ENCODE assay signal across 12 cellular contexts in the genomic region with DNA sequence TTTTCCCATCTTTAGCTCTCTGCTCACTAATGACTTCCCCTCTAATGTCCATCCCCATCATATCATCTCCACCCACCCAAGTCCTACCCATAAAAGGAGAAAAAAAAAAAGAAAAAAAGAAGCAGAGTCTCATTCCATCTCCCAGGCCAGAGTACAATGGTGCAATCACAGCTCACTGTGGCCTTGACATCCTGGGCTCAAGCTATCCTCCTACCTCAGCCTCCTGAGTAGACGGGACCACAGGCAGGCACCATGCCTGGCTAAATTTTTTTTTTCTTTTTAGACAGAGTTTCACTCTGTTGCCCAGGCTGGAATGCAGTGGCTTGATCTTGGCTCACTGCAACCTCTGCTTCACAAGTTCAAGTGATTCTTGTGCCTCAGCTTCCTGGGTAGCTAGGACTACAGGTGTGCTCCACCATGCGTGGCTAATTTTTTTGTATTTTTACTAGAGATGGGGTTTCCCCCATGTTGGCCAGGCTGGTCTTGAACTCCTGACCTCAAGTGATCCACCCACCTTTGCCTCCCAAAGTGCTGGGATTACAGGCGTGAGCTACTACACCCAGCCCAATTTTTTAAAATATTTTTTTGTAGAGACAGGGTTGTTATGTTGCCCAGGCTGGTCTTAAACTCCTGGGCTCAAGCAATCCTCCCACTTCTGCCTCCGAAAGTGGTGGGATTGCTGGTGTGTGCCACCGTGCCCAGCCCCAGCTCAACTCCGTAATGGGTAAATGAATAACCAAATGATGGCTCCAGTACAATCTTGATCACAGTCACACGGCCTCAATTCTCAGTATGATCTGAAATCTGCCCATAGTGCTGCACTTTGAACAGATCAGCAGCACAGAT. TPM values are rescaled to one million over a fixed set of nuclear protein-coding genes. Genes with fewer than 3 reads are reported as not detected.
A peak's percentile ranks its signal among the peaks of the same experiment; 100 is the strongest.
DNase-seq lines count a peak whose midpoint lies in the region; ATAC-seq and TF ChIP-seq lines count a peak whose summit lies in the region.
"Had no signal": no experiment of that assay in that cellular context is flagged by ENCODE, and none has a peak within 500 bp of the region (broad histone marks: within the 10 kb centered on the region; RNA-seq: fewer than 3 reads in every experiment).

No MANE protein-coding gene starts in this region.

- no peaks in the 10 kb centered on the region for H3K36me3 ChIP-seq in GM06990 (ENCODE audit: control insufficient read depth, insufficient read depth, low read length)
- H3K36me3 ChIP-seq in neural progenitor cell = no peaks in the 10 kb centered on the region

- CTCF ChIA-PET in HEK293T (lab: Yijun Ruan, JAX) = interaction anchor here (1.2 kb wide), 1 partner anchor 12 kb away, joined by 3 read pairs; no protein-coding TSS in a partner anchor

- ATAC-seq in GM19438 (IDR thresholded peaks at IDR 0.05; ENCODE audit: low read depth, unreplicated experiment) (peak; percentile 65), HG02852 (IDR thresholded peaks at IDR 0.05; ENCODE audit: unreplicated experiment) (peak; percentile 64), HG03521 (IDR thresholded peaks at IDR 0.05; ENCODE audit: unreplicated experiment) (peak; percentile 68)
- ATAC-seq: WTC11 had no signal

- no peaks in the 10 kb centered on the region for H3K36me3 Mint-ChIP-seq in neural progenitor cell
- H3K36me3 Mint-ChIP-seq: WTC11 had no signal

- no peak overlapping the region for H3K27ac Mint-ChIP-seq in neural progenitor cell
- H3K27ac Mint-ChIP-seq: WTC11 had no signal

- no peaks in the 10 kb centered on the region for H4K20me1 ChIP-seq in neural progenitor cell (ENCODE audit: low read depth)

- no peak for TF ChIP-seq CTCF in GM06990 (IDR thresholded peaks at IDR 0.05; ENCODE audit: insufficient read depth, low read length, poor library complexity, severe bottlenecking)
- no peak for TF ChIP-seq CTCF in neural progenitor cell (IDR thresholded peaks at IDR 0.05)

- no peak overlapping the region for H3K27ac ChIP-seq in neural progenitor cell

- H3K4me2 ChIP-seq in neural progenitor cell = no peak overlapping the region

- H3F3A ChIP-seq in neural progenitor cell (ENCODE audit: low read depth) = no peaks in the 10 kb centered on the region

- H2AFZ ChIP-seq in neural progenitor cell (replicated peaks) = no peak overlapping the region

- H3K9ac ChIP-seq in neural progenitor cell = no peak overlapping the region

- H3K27me3 Mint-ChIP-seq in neural progenitor cell (ENCODE audit: insufficient read depth, low read depth) = no peaks in the 10 kb centered on the region

- H3K79me2 ChIP-seq in neural progenitor cell (ENCODE audit: low read depth) = no peaks in the 10 kb centered on the region

- H3K4me1 ChIP-seq in neural progenitor cell = no peaks in the 10 kb centered on the region

- POLR2A ChIA-PET in HEK293T (lab: Yijun Ruan, JAX) = interaction anchor here (1.0 kb wide), 1 partner anchor 24 kb away, joined by 5 read pairs; no protein-coding TSS in a partner anchor

- H3K4me3 Mint-ChIP-seq in neural progenitor cell = no peak overlapping the region
- H3K4me3 Mint-ChIP-seq: WTC11 had no signal

- no peaks in the 10 kb centered on the region for H3K9me3 Mint-ChIP-seq in neural progenitor cell
- H3K9me3 Mint-ChIP-seq: WTC11 had no signal

- H3K4me3 ChIP-seq in GM06990 (replicated peaks; ENCODE audit: low read depth, low read length) = no peak overlapping the region
- H3K4me3 ChIP-seq in neural progenitor cell = no peak overlapping the region
- H3K4me3 ChIP-seq: lung had no signal

- DNase-seq in GM06990 (ENCODE audit: extremely low read depth, insufficient read length) = peak; percentile 33
- no peak for DNase-seq in neural progenitor cell (ENCODE audit: low spot score)
- no peak for DNase-seq in SK-N-DZ (ENCODE audit: low spot score)
- DNase-seq in stimulated activated CD4-positive, alpha-beta T cell treated with anti-CD3 and anti-CD28 coated beads, Interleukin-4, amount 100 ng/mL, for 1 hour = no peak
- DNase-seq in HEK293T (ENCODE audit: extremely low spot score) = no peak
- DNase-seq: GF-D8, NCI-H1436 treated with DMSO at 0.1 percent for 48 hours had no signal

- no peaks in the 10 kb centered on the region for H3K4me1 Mint-ChIP-seq in neural progenitor cell

- H3K27me3 ChIP-seq in GM06990 (replicated peaks; ENCODE audit: control insufficient read depth, insufficient read depth, low read length) (no peaks in the 10 kb centered on the region), neural progenitor cell (no peaks in the 10 kb centered on the region)

- no peaks in the 10 kb centered on the region for H3K9me3 ChIP-seq in neural progenitor cell (ENCODE audit: low read depth)

TF ChIP-seq in HEK293T, 16 proteins besides CTCF, POLR2A, EP300 and RAD21:
- TF ChIP-seq BHLHE40 (IDR thresholded peaks at IDR 0.05; ENCODE audit: borderline replicate concordance) = no peak
- TF ChIP-seq L3MBTL2 (conservative IDR thresholded peaks at IDR 0.05) = no peak
- TF ChIP-seq SP1 (IDR thresholded peaks at IDR 0.05) = no peak
- TF ChIP-seq ELF4 (IDR thresholded peaks at IDR 0.05) = no peak
- TF ChIP-seq FOXA1 (IDR thresholded peaks at IDR 0.05) = no peak
- TF ChIP-seq NFRKB (IDR thresholded peaks at IDR 0.05) = no peak

RNA-seq across cellular contexts. Expression of a gene that starts 24.6 kb away (rescaled TPM):
- total RNA-seq in neural progenitor cell (ENCODE audit: low replicate concordance) = 9.2 and 10.3 TPM in 2 replicates
- polyA plus RNA-seq in SK-N-DZ (2014; cell fraction: cytosol; rRNA removed) = 7.8 and 8.0 TPM in 2 replicates
- 5.1 and 6.7 TPM in 2 replicates for polyA plus RNA-seq in SK-N-DZ (2014; cell fraction: nucleus; rRNA removed)
